Comparison of ENCODE assay signal across 1 cellular context in genomic region chr1:182957902-182958395, GRCh38.
A peak's percentile ranks its signal among the peaks of the same experiment; 100 is the strongest.
TF ChIP-seq lines count a peak whose summit lies in the region.

No MANE protein-coding gene starts in this region.

TF ChIP-seq in WTC11, 78 proteins besides CTCF, POLR2A, EP300 and RAD21 (continued from another document):
- TF ChIP-seq, protein P1, sequence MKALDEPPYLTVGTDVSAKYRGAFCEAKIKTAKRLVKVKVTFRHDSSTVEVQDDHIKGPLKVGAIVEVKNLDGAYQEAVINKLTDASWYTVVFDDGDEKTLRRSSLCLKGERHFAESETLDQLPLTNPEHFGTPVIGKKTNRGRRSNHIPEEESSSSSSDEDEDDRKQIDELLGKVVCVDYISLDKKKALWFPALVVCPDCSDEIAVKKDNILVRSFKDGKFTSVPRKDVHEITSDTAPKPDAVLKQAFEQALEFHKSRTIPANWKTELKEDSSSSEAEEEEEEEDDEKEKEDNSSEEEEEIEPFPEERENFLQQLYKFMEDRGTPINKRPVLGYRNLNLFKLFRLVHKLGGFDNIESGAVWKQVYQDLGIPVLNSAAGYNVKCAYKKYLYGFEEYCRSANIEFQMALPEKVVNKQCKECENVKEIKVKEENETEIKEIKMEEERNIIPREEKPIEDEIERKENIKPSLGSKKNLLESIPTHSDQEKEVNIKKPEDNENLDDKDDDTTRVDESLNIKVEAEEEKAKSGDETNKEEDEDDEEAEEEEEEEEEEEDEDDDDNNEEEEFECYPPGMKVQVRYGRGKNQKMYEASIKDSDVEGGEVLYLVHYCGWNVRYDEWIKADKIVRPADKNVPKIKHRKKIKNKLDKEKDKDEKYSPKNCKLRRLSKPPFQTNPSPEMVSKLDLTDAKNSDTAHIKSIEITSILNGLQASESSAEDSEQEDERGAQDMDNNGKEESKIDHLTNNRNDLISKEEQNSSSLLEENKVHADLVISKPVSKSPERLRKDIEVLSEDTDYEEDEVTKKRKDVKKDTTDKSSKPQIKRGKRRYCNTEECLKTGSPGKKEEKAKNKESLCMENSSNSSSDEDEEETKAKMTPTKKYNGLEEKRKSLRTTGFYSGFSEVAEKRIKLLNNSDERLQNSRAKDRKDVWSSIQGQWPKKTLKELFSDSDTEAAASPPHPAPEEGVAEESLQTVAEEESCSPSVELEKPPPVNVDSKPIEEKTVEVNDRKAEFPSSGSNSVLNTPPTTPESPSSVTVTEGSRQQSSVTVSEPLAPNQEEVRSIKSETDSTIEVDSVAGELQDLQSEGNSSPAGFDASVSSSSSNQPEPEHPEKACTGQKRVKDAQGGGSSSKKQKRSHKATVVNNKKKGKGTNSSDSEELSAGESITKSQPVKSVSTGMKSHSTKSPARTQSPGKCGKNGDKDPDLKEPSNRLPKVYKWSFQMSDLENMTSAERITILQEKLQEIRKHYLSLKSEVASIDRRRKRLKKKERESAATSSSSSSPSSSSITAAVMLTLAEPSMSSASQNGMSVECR (CRISPR knock-in tag; IDR thresholded peaks at IDR 0.05; ENCODE audit: borderline replicate concordance) = no peak
- TF ChIP-seq HMGXB4 (CRISPR knock-in tag; IDR thresholded peaks at IDR 0.05) = no peak
- TF ChIP-seq, protein P2, sequence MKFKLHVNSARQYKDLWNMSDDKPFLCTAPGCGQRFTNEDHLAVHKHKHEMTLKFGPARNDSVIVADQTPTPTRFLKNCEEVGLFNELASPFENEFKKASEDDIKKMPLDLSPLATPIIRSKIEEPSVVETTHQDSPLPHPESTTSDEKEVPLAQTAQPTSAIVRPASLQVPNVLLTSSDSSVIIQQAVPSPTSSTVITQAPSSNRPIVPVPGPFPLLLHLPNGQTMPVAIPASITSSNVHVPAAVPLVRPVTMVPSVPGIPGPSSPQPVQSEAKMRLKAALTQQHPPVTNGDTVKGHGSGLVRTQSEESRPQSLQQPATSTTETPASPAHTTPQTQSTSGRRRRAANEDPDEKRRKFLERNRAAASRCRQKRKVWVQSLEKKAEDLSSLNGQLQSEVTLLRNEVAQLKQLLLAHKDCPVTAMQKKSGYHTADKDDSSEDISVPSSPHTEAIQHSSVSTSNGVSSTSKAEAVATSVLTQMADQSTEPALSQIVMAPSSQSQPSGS (CRISPR knock-in tag; IDR thresholded peaks at IDR 0.05; ENCODE audit: borderline replicate concordance, low read depth) = no peak
- no peak for TF ChIP-seq CBFB (CRISPR knock-in tag; IDR thresholded peaks at IDR 0.05; ENCODE audit: low read depth)
- 0 out of 2 replicates have a peak, but pooled peaks have one; percentile 57 for TF ChIP-seq ZNF425 (CRISPR knock-in tag; conservative IDR thresholded peaks at IDR 0.05)
- TF ChIP-seq NFYB (CRISPR knock-in tag; conservative IDR thresholded peaks at IDR 0.05; ENCODE audit: low read depth) = no peak
- TF ChIP-seq RELA (CRISPR knock-in tag; IDR thresholded peaks at IDR 0.05; ENCODE audit: borderline replicate concordance) = no peak
- no peak for TF ChIP-seq MXD4 (CRISPR knock-in tag; IDR thresholded peaks at IDR 0.05; ENCODE audit: borderline replicate concordance)
- TF ChIP-seq NFE2L1 (CRISPR knock-in tag; IDR thresholded peaks at IDR 0.05) = peak; percentile 99
- TF ChIP-seq FOXJ3 (CRISPR knock-in tag; IDR thresholded peaks at IDR 0.05; ENCODE audit: borderline replicate concordance) = no peak
- TF ChIP-seq CREM (CRISPR knock-in tag; IDR thresholded peaks at IDR 0.05) = no peak
- TF ChIP-seq KAT7 (CRISPR knock-in tag; IDR thresholded peaks at IDR 0.05; ENCODE audit: borderline replicate concordance) = no peak
- TF ChIP-seq ZNF219 (CRISPR knock-in tag; IDR thresholded peaks at IDR 0.05; ENCODE audit: borderline replicate concordance) = 0 out of 2 replicates have a peak, but pooled peaks have one; percentile 30
- no peak for TF ChIP-seq CREB1 (CRISPR knock-in tag; IDR thresholded peaks at IDR 0.05)
- no peak for TF ChIP-seq ZNF396 (CRISPR knock-in tag; IDR thresholded peaks at IDR 0.05; ENCODE audit: borderline replicate concordance)
- TF ChIP-seq GTF2I (CRISPR knock-in tag; conservative IDR thresholded peaks at IDR 0.05) = 0 out of 2 replicates have a peak, but pooled peaks have one; percentile 36
- TF ChIP-seq, protein P3, sequence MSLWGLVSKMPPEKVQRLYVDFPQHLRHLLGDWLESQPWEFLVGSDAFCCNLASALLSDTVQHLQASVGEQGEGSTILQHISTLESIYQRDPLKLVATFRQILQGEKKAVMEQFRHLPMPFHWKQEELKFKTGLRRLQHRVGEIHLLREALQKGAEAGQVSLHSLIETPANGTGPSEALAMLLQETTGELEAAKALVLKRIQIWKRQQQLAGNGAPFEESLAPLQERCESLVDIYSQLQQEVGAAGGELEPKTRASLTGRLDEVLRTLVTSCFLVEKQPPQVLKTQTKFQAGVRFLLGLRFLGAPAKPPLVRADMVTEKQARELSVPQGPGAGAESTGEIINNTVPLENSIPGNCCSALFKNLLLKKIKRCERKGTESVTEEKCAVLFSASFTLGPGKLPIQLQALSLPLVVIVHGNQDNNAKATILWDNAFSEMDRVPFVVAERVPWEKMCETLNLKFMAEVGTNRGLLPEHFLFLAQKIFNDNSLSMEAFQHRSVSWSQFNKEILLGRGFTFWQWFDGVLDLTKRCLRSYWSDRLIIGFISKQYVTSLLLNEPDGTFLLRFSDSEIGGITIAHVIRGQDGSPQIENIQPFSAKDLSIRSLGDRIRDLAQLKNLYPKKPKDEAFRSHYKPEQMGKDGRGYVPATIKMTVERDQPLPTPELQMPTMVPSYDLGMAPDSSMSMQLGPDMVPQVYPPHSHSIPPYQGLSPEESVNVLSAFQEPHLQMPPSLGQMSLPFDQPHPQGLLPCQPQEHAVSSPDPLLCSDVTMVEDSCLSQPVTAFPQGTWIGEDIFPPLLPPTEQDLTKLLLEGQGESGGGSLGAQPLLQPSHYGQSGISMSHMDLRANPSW (CRISPR knock-in tag; conservative IDR thresholded peaks at IDR 0.05; ENCODE audit: low read depth) = no peak
- TF ChIP-seq ZNF423 (CRISPR knock-in tag; IDR thresholded peaks at IDR 0.05) = peak; percentile 53
- TF ChIP-seq, protein P4, sequence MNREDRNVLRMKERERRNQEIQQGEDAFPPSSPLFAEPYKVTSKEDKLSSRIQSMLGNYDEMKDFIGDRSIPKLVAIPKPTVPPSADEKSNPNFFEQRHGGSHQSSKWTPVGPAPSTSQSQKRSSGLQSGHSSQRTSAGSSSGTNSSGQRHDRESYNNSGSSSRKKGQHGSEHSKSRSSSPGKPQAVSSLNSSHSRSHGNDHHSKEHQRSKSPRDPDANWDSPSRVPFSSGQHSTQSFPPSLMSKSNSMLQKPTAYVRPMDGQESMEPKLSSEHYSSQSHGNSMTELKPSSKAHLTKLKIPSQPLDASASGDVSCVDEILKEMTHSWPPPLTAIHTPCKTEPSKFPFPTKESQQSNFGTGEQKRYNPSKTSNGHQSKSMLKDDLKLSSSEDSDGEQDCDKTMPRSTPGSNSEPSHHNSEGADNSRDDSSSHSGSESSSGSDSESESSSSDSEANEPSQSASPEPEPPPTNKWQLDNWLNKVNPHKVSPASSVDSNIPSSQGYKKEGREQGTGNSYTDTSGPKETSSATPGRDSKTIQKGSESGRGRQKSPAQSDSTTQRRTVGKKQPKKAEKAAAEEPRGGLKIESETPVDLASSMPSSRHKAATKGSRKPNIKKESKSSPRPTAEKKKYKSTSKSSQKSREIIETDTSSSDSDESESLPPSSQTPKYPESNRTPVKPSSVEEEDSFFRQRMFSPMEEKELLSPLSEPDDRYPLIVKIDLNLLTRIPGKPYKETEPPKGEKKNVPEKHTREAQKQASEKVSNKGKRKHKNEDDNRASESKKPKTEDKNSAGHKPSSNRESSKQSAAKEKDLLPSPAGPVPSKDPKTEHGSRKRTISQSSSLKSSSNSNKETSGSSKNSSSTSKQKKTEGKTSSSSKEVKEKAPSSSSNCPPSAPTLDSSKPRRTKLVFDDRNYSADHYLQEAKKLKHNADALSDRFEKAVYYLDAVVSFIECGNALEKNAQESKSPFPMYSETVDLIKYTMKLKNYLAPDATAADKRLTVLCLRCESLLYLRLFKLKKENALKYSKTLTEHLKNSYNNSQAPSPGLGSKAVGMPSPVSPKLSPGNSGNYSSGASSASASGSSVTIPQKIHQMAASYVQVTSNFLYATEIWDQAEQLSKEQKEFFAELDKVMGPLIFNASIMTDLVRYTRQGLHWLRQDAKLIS (CRISPR knock-in tag; IDR thresholded peaks at IDR 0.05; ENCODE audit: borderline replicate concordance) = no peak
- peak; percentile 85 for TF ChIP-seq ETV6 (CRISPR knock-in tag; IDR thresholded peaks at IDR 0.05)
- TF ChIP-seq IRF2 (CRISPR knock-in tag; IDR thresholded peaks at IDR 0.05; ENCODE audit: borderline replicate concordance, low read depth) = no peak
- TF ChIP-seq, protein P5, sequence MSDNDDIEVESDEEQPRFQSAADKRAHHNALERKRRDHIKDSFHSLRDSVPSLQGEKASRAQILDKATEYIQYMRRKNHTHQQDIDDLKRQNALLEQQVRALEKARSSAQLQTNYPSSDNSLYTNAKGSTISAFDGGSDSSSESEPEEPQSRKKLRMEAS (CRISPR knock-in tag; IDR thresholded peaks at IDR 0.05) = peak; percentile 31; the same call in 1 of the 2 replicates
- no peak for TF ChIP-seq ATF3 (CRISPR knock-in tag; conservative IDR thresholded peaks at IDR 0.05)
- TF ChIP-seq ZNF121 (CRISPR knock-in tag; IDR thresholded peaks at IDR 0.05) = peak; percentile 63
- TF ChIP-seq ZNF532 (CRISPR knock-in tag; IDR thresholded peaks at IDR 0.05; ENCODE audit: borderline replicate concordance) = 0 out of 2 replicates have a peak, but pooled peaks have one; percentile 59
- TF ChIP-seq, protein P6, sequence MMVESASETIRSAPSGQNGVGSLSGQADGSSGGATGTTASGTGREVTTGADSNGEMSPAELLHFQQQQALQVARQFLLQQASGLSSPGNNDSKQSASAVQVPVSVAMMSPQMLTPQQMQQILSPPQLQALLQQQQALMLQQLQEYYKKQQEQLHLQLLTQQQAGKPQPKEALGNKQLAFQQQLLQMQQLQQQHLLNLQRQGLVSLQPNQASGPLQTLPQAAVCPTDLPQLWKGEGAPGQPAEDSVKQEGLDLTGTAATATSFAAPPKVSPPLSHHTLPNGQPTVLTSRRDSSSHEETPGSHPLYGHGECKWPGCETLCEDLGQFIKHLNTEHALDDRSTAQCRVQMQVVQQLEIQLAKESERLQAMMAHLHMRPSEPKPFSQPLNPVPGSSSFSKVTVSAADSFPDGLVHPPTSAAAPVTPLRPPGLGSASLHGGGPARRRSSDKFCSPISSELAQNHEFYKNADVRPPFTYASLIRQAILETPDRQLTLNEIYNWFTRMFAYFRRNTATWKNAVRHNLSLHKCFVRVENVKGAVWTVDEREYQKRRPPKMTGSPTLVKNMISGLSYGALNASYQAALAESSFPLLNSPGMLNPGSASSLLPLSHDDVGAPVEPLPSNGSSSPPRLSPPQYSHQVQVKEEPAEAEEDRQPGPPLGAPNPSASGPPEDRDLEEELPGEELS (CRISPR knock-in tag; IDR thresholded peaks at IDR 0.05) = peak; percentile 63; the same call in 1 of the 2 replicates
- TF ChIP-seq SMAD4 (CRISPR knock-in tag; IDR thresholded peaks at IDR 0.05) = no peak
- no peak for TF ChIP-seq ZNF416 (CRISPR knock-in tag; IDR thresholded peaks at IDR 0.05)
